8 cellular contexts compared by ENCODE assay signal in the genomic region with DNA sequence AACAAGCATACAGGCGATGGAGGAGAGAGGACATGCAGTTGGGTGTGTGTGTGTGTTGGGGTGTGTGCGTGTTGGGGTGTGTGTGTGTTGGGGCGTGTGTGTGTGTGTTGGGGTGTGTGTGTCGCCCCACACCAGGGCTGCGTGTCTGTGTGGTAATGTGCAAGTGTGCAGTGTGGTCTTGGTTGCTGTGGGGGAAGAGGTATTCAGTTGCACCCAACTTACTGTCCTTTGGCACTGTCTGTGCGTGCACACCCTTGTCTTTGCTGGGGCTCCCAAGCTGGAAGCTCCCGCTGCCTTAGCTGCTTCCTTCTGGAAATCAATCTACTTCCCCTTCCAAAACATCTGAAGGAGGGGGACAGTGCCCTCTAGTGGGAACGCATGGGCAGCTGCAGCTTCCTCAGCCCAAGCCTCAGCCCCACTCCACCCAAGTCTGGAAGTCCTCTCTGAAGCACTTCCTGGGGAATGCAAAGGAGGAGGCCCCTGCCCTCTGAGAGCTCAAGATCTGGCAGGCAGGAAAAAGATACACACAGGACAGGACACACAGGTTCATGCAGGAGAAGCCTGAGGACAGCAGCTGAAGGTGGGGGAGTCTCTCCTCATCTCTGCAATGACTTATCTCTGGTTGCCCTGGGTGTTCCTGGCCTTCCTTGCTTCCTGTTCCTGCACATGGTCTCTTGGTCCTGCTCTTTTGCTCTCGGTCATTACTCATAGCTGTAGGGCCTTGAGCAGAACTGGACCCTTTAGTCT. TPM values are rescaled to one million over a fixed set of nuclear protein-coding genes. Genes with fewer than 3 reads are reported as not detected.
DNase-seq lines count a peak whose midpoint lies in the region; ATAC-seq and TF ChIP-seq lines count a peak whose summit lies in the region.

No MANE protein-coding gene starts in this region.

- H3K27ac ChIP-seq in DND-41 (ENCODE audit: low read length) (peak overlapping the region; percentile 48), uterus (no peak overlapping the region)

- H3K27me3 ChIP-seq in DND-41 (ENCODE audit: insufficient read depth, low read length, poor library complexity) (no peaks in the 10 kb centered on the region), uterus (no peaks in the 10 kb centered on the region)

- no peaks in the 10 kb centered on the region for H3K9me3 ChIP-seq in DND-41 (ENCODE audit: insufficient read depth, low read length, severe bottlenecking)
- H3K9me3 ChIP-seq in uterus: no peaks in the 10 kb centered on the region

- no peaks in the 10 kb centered on the region for H3K79me2 ChIP-seq in DND-41 (ENCODE audit: insufficient read depth, low read length)

- peaks cover 17% of the 10 kb centered on the region for H3K4me1 ChIP-seq in DND-41 (ENCODE audit: insufficient read depth, low read length)
- no peaks in the 10 kb centered on the region for H3K4me1 ChIP-seq in uterus

- intact Hi-C loops in head of caudate nucleus (cut with DNase I) (loop anchor here (2.0 kb wide), 1 partner anchor 104 kb away; no protein-coding TSS in a partner anchor), uterus (cut with DNase I; ENCODE audit: low total_unique reads) (loop anchor here (2.0 to 10.0 kb wide), 2 partner anchors 102 to 104 kb away; no protein-coding TSS in a partner anchor)

- ATAC-seq in DND-41 (ENCODE audit: insufficient read depth, low read depth) (peak; percentile 83), HG03520 (IDR thresholded peaks at IDR 0.05; ENCODE audit: unreplicated experiment) (no peak)

- peak overlapping the region in 1 of 2 experiments; percentile 41; a peak in 2 of 4 replicates for H3K4me3 ChIP-seq in DND-41 (ENCODE audit: low read depth in 1 of 2, low read length in 2 of 2)
- no peak overlapping the region for H3K4me3 ChIP-seq in uterus

- no peak for TF ChIP-seq POLR2A in uterus (IDR thresholded peaks at IDR 0.05)

- peak overlapping the region; percentile 63 for H3K4me2 ChIP-seq in DND-41 (ENCODE audit: insufficient read depth, low read length)

- 0 out of 2 replicates have a peak overlapping the region, but pooled peaks have one; percentile 1 for H3K9ac ChIP-seq in DND-41 (ENCODE audit: low read depth, low read length)

- peak; percentile 84 for DNase-seq in DND-41
- DNase-seq in LoVo (ENCODE audit: low spot score): peak; percentile 83
- DNase-seq in SHP77 (lab: John Stamatoyannopoulos, UW): peak; percentile 29 to 55
- DNase-seq in activated naive CD4-positive, alpha-beta T cell treated with Interleukin-2 at 50 U/mL for 16 hours: peak; percentile 67
- peak; percentile 70 to 94 (median 86) for DNase-seq in head of caudate nucleus
- DNase-seq in pons (ENCODE audit: low spot score): peak; percentile 83
- DNase-seq in uterus: peak; percentile 83 to 86

- H3K36me3 ChIP-seq in DND-41 (ENCODE audit: insufficient read depth, low read length): no peaks in the 10 kb centered on the region
- H3K36me3 ChIP-seq in uterus: no peaks in the 10 kb centered on the region

- no peaks in the 10 kb centered on the region for H4K20me1 ChIP-seq in DND-41 (ENCODE audit: insufficient read depth, low read length)

- TF ChIP-seq CTCF in DND-41 (IDR thresholded peaks at IDR 0.05; ENCODE audit: borderline replicate concordance, extremely low read depth, low read length, poor library complexity, severe bottlenecking): peak; percentile 98
- TF ChIP-seq CTCF in uterus (IDR thresholded peaks at IDR 0.05): peak; percentile 92 to 93 (median 93)

- H2AFZ ChIP-seq in DND-41 (ENCODE audit: low read depth, low read length): peak overlapping the region; percentile 88

RNA-seq across cellular contexts. Expression of gene ASIC1, which starts 13.1 kb away (rescaled TPM):
- 1 to 10 TPM in 2 of 4 donors, not detected in 2; 3.5 to 5.6 TPM for total RNA-seq in uterus

RNA-seq across cellular contexts. Expression of gene SMARCD1, which starts 14.7 kb away (rescaled TPM):
- total RNA-seq in uterus: 10 to 100 TPM in 3 of 4 donors, 1 to 10 TPM in 1; 4.1 to 54.6 (median 39.6) TPM

RNA-seq across cellular contexts. Expression of gene GPD1, which starts 33.3 kb away (rescaled TPM):
- total RNA-seq in uterus: not detected

RNA-seq across cellular contexts. Expression of gene COX14, which starts 41.5 kb away (rescaled TPM):
- total RNA-seq in uterus: 100 to 1,000 TPM in 1 of 4 donors, 10 to 100 TPM in 3; 14.3 to 121 (median 45.4) TPM

RNA-seq across cellular contexts. Expression of gene RACGAP1, which starts 45.2 kb away (rescaled TPM):
- 10 to 100 TPM in 1 of 4 donors, 1 to 10 TPM in 3; 8.5 to 57.8 (median 9.3) TPM for total RNA-seq in uterus
